In the genomic region with DNA sequence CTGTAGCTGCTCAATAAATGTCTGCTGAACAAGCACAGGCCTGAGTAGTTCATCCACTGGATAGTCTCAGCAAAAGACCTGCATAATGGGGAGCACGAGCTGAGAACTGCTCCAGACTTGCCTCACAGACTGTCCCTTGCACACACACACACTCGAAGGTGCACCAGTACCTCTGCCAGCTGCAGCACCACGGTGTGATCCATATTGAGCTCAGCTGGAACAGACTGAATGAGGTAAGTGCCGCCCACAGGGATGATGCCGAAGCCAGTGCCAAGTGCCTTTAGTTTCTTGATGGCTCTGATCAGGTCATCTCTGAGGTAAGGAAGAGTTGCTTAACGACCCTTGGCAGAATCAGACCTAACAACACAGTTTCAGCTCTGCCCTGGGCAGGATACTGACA, we compare ENCODE assay signal across 23 cellular contexts. TPM values are rescaled to one million over a fixed set of nuclear protein-coding genes. Genes with fewer than 3 reads are reported as not detected.
A peak's percentile ranks its signal among the peaks of the same experiment; 100 is the strongest.
DNase-seq lines count a peak whose midpoint lies in the region; ATAC-seq, FAIRE-seq and TF ChIP-seq lines count a peak whose summit lies in the region.
"Had no signal": no experiment of that assay in that cellular context is flagged by ENCODE, and none has a peak within 500 bp of the region (broad histone marks: within the 10 kb centered on the region; RNA-seq: fewer than 3 reads in every experiment).

No MANE protein-coding gene starts in this region.

- H3K4me2 ChIP-seq in HepG2 (ENCODE audit: low read depth, low read length) (no peak overlapping the region), GM23248 (ENCODE audit: unreplicated experiment) (no peak overlapping the region)
- H3K4me2 ChIP-seq: BLaER1 treated with 17β-estradiol and CSF1 and Interleukin-3, amounts not matched to agents 10 nM and 100 nM; neural progenitor cell had no signal

- BruUV-seq in HepG2 (replicated peaks; lab: Mats Ljungman, UMichigan) = no TSS peak

- TF ChIP-seq EP300 in HepG2 (IDR thresholded peaks at IDR 0.05; ENCODE audit: low read depth in 2 of 2, low read length in 2 of 2) (no peak), HepG2 (CRISPR knock-in tag; IDR thresholded peaks at IDR 0.05; ENCODE audit: borderline replicate concordance) (no peak)

- CTCF ChIA-PET in HepG2 (lab: Yijun Ruan, JAX; ENCODE audit: low intra/inter-chr PET ratio, low total read pairs) = no interaction called here

- no peak overlapping the region for H2AFZ ChIP-seq in HepG2 (ENCODE audit: low read length)
- no peak overlapping the region for H2AFZ ChIP-seq in GM23248
- H2AFZ ChIP-seq: neural progenitor cell had no signal

- H3F3A ChIP-seq in GM23248 (ENCODE audit: insufficient read depth) = peaks cover 66% of the 10 kb centered on the region

- POLR2A ChIA-PET in HepG2 (lab: Yijun Ruan, JAX) = interaction anchor here (0.7 to 2.0 kb wide), 8 partner anchors 11 to 96 kb away, joined by 3 to 11 read pairs (median 4); a partner anchor contains a TSS

- no peak overlapping the region for H3K4me3 Mint-ChIP-seq in T-helper 17 cell
- H3K4me3 Mint-ChIP-seq in stimulated activated memory B cell treated with anti-CD40 and anti-IgM and Interleukin-4, amounts not matched to agents 10 μg/mL and 1 μg/mL and 100 μg/mL, for 72 hours = no peak overlapping the region
- H3K4me3 Mint-ChIP-seq: neural progenitor cell had no signal

- DNase-seq in HepG2 (ENCODE audit: low spot score) (no peak), right lobe of liver (no peak), T-helper 17 cell (no peak), GM23248 (no peak), NCI-H2029 (lab: John Stamatoyannopoulos, UW) (no peak)
- DNase-seq: activated CD4-positive, alpha-beta T cell treated with anti-CD3 and anti-CD28 coated beads for 48 hours; body of pancreas; DND-41; IMR-90; mammary epithelial cell; NCI-H1105; NCI-H1930; NCI-H2227 treated with DMSO at 0.1 percent for 48 hours; NCI-H69 had no signal

- TF ChIP-seq POLR2A in HepG2 (IDR thresholded peaks at IDR 0.05; ENCODE audit: insufficient read depth in 1 of 2, low read depth in 2 of 2, low read length in 2 of 2) (peak in 1 of 2 experiments; percentile 44; a peak in 1 of 4 replicates), right lobe of liver (IDR thresholded peaks at IDR 0.05) (no peak)

- H3K9me3 Mint-ChIP-seq in stimulated activated memory B cell treated with anti-CD40 and anti-IgM and Interleukin-4, amounts not matched to agents 10 μg/mL and 1 μg/mL and 100 μg/mL, for 72 hours = no peaks in the 10 kb centered on the region
- H3K9me3 Mint-ChIP-seq: neural progenitor cell had no signal

- no peak overlapping the region for H3K9ac ChIP-seq in HepG2 (ENCODE audit: insufficient read depth, low read depth, low read length)
- no peak overlapping the region for H3K9ac ChIP-seq in GM23248
- H3K9ac ChIP-seq: BLaER1 treated with 17β-estradiol and CSF1 and Interleukin-3, amounts not matched to agents 10 nM and 100 nM; neural progenitor cell had no signal

- H4K20me1 ChIP-seq in HepG2 (ENCODE audit: insufficient read depth, low read length) = no peaks in the 10 kb centered on the region
- no peaks in the 10 kb centered on the region for H4K20me1 ChIP-seq in GM23248 (ENCODE audit: insufficient read depth)

- H3K4me1 ChIP-seq in HepG2 (ENCODE audit: insufficient read depth, low read length) (peaks cover 21% of the 10 kb centered on the region), right lobe of liver (no peaks in the 10 kb centered on the region), GM23248 (ENCODE audit: insufficient read depth) (no peaks in the 10 kb centered on the region)
- H3K4me1 ChIP-seq: body of pancreas, neural progenitor cell had no signal

- in situ Hi-C loops in HepG2 (cut with HindIII; ENCODE audit: extremely low pct_ligation_motif_present, low pct_unique_long_range_greater_than_20kb) (no loop called here), GM23248 (cut with MboI) (no loop called here)

- no peak for TF ChIP-seq RAD21 in HepG2 (CRISPR knock-in tag; IDR thresholded peaks at IDR 0.05)

- H3K9me2 ChIP-seq in GM23248 (ENCODE audit: insufficient read depth) = no peaks in the 10 kb centered on the region

- H3K4me3 ChIP-seq in HepG2 (replicated peaks in 1 of 3; ENCODE audit: insufficient read depth in 1 of 3, low read depth in 2 of 3, low read length in 3 of 3) (no peak overlapping the region), right lobe of liver (no peak overlapping the region), GM23248 (no peak overlapping the region)
- H3K4me3 ChIP-seq: BLaER1 treated with 17β-estradiol and CSF1 and Interleukin-3, amounts not matched to agents 10 nM and 100 nM; body of pancreas; neural progenitor cell; tibial nerve had no signal

- H3K9me3 ChIP-seq in HepG2 (ENCODE audit: low read length) (no peaks in the 10 kb centered on the region), right lobe of liver (no peaks in the 10 kb centered on the region), T-helper 17 cell (ENCODE audit: control insufficient read depth, low read length, poor library complexity, severe bottlenecking) (no peaks in the 10 kb centered on the region), GM23248 (ENCODE audit: low read depth) (no peaks in the 10 kb centered on the region)
- H3K9me3 ChIP-seq: BLaER1 treated with 17β-estradiol and CSF1 and Interleukin-3, amounts not matched to agents 10 nM and 100 nM; body of pancreas; tibial nerve had no signal

- peaks cover 7% of the 10 kb centered on the region for H3K4me1 Mint-ChIP-seq in T-helper 17 cell
- H3K4me1 Mint-ChIP-seq in stimulated activated memory B cell treated with anti-CD40 and anti-IgM and Interleukin-4, amounts not matched to agents 10 μg/mL and 1 μg/mL and 100 μg/mL, for 72 hours = peaks cover 10% of the 10 kb centered on the region
- H3K4me1 Mint-ChIP-seq: neural progenitor cell had no signal

- no peaks in the 10 kb centered on the region for H3K27me3 Mint-ChIP-seq in T-helper 17 cell
- no peaks in the 10 kb centered on the region for H3K27me3 Mint-ChIP-seq in stimulated activated memory B cell treated with anti-CD40 and anti-IgM and Interleukin-4, amounts not matched to agents 10 μg/mL and 1 μg/mL and 100 μg/mL, for 72 hours

- H3K27ac ChIP-seq in HepG2 (ENCODE audit: extremely low read length, insufficient read depth, low read length) (no peak overlapping the region), right lobe of liver (no peak overlapping the region), GM23248 (no peak overlapping the region)
- H3K27ac ChIP-seq: BLaER1 treated with 17β-estradiol and CSF1 and Interleukin-3, amounts not matched to agents 10 nM and 100 nM; body of pancreas; neural progenitor cell; tibial nerve; VCaP had no signal

- H3K27me3 ChIP-seq in HepG2 (ENCODE audit: control insufficient read depth in 1 of 2, insufficient read depth in 2 of 2, low read length in 2 of 2) (no peaks in the 10 kb centered on the region), right lobe of liver (no peaks in the 10 kb centered on the region), GM23248 (replicated peaks; ENCODE audit: insufficient read depth) (no peaks in the 10 kb centered on the region)
- H3K27me3 ChIP-seq: BLaER1 treated with 17β-estradiol and CSF1 and Interleukin-3, amounts not matched to agents 10 nM and 100 nM; body of pancreas; neural progenitor cell; tibial nerve had no signal

- intact Hi-C loops in HepG2 (cut with micrococcal nuclease; ENCODE audit: unreplicated experiment) = no loop called here
- intact Hi-C loops in right lobe of liver (cut with DNase I) = no loop called here

- TF ChIP-seq CTCF in HepG2 (CRISPR knock-in tag; IDR thresholded peaks at IDR 0.05) (no peak), right lobe of liver (IDR thresholded peaks at IDR 0.05) (no peak)

- 95% methylated on average over 6 of the region's 6 CpGs for WGBS in HepG2 (ENCODE audit: low lambda C conversion rate)
- no CpG with 5 or more reads among the region's 6 CpGs for WGBS in right lobe of liver (ENCODE audit: insufficient coverage, low coverage, low lambda C conversion rate, missing lambda C conversion rate)
- 79 to 97% methylated on average over 6 of the region's 6 CpGs for WGBS in GM23248 (ENCODE audit: low coverage in 1 of 2, low lambda C conversion rate in 2 of 2, missing lambda C conversion rate in 2 of 2), 2 experiments

- peaks cover 2% of the 10 kb centered on the region for H3K36me3 Mint-ChIP-seq in T-helper 17 cell (ENCODE audit: low read depth)
- H3K36me3 Mint-ChIP-seq in stimulated activated memory B cell treated with anti-CD40 and anti-IgM and Interleukin-4, amounts not matched to agents 10 μg/mL and 1 μg/mL and 100 μg/mL, for 72 hours = peaks cover 58% of the 10 kb centered on the region

- FAIRE-seq in HepG2 (lab: Jason Lieb, UNC) = no peak

- H3K79me2 ChIP-seq in HepG2 (ENCODE audit: insufficient read depth, low read length) = no peaks in the 10 kb centered on the region
- H3K79me2 ChIP-seq in GM23248 (ENCODE audit: insufficient read depth) = peaks cover 4% of the 10 kb centered on the region

- H3K36me3 ChIP-seq in HepG2 (replicated peaks in 1 of 2; ENCODE audit: control insufficient read depth in 1 of 2, insufficient read depth in 2 of 2, low read length in 2 of 2) (peaks cover 33 to 81% of the 10 kb centered on the region in 2 experiments), right lobe of liver (peaks cover 0 to 71% (median 20%) of the 10 kb centered on the region in 4 donors), GM23248 (ENCODE audit: low read depth) (peaks cover 73% of the 10 kb centered on the region)

- ATAC-seq in HepG2 = peak; percentile 6; the same call in 1 of the 3 replicates
- ATAC-seq in right lobe of liver = no peak
- ATAC-seq in T-helper 17 cell = no peak
- no peak for ATAC-seq in stimulated activated memory B cell treated with anti-CD40 and anti-IgM and Interleukin-4, amounts not matched to agents 10 μg/mL and 1 μg/mL and 100 μg/mL, for 72 hours
- ATAC-seq: body of pancreas, sciatic nerve had no signal

- peak overlapping the region; percentile 41 for H3K27ac Mint-ChIP-seq in T-helper 17 cell
- peak overlapping the region; percentile 27 for H3K27ac Mint-ChIP-seq in stimulated activated memory B cell treated with anti-CD40 and anti-IgM and Interleukin-4, amounts not matched to agents 10 μg/mL and 1 μg/mL and 100 μg/mL, for 72 hours

RNA-seq across cellular contexts. Expression of a gene that starts 11.6 kb away (rescaled TPM):
- total RNA-seq in HepG2 (2016; rRNA removed; fragmentation: Illumina TruSeq; extraction: Trizol) (152 and 153 TPM in 2 replicates), right lobe of liver (10 to 100 TPM; 35.8 to 62.9 (median 47.5) TPM), T-helper 17 cell (10 to 100 TPM; 53.8 to 70.6 TPM)
- 379 and 415 TPM in 2 replicates for total RNA-seq in HepG2 (2016; cell fraction: cytosol; rRNA removed; fragmentation: Illumina TruSeq; extraction: Trizol; ENCODE audit: low read depth)
- 132 and 156 TPM in 2 replicates for total RNA-seq in HepG2 (2016; cell fraction: insoluble cytoplasmic fraction; rRNA removed; fragmentation: Illumina TruSeq; extraction: Trizol)
- 389 and 390 TPM in 2 replicates for total RNA-seq in HepG2 (2016; cell fraction: membrane; rRNA removed; fragmentation: Illumina TruSeq; extraction: Trizol)
- 78.5 and 80.0 TPM in 2 replicates for total RNA-seq in HepG2 (2016; cell fraction: nucleus; rRNA removed; fragmentation: Illumina TruSeq; extraction: Trizol)
- polyA plus RNA-seq in HepG2 (2011; rRNA removed) (98.6 and 114 TPM in 2 replicates), GM23248 (2016; fragmentation: Nextera tagmentation; extraction: Ambion mirVana) (176 and 179 TPM in 2 replicates)
- polyA plus RNA-seq in HepG2 (2011; cell fraction: cytosol; rRNA removed) = 124 and 143 TPM in 2 replicates
- polyA plus RNA-seq in HepG2 (2011; cell fraction: nucleus; rRNA removed) = 64.9 and 71.3 TPM in 2 replicates
- 70.9 and 75.1 TPM in 2 replicates for polyA plus RNA-seq in HepG2 (2012)
- 660 and 736 TPM in 2 replicates for polyA plus RNA-seq in HepG2 (2016; cell fraction: cytosol; fragmentation: Illumina TruSeq; extraction: Trizol; ENCODE audit: low read depth)
- 201 and 220 TPM in 2 replicates for polyA plus RNA-seq in HepG2 (2016; cell fraction: insoluble cytoplasmic fraction; fragmentation: Illumina TruSeq; extraction: Trizol; ENCODE audit: low read depth)
- 492 and 571 TPM in 2 replicates for polyA plus RNA-seq in HepG2 (2016; cell fraction: membrane; fragmentation: Illumina TruSeq; extraction: Trizol; ENCODE audit: low read depth)
- polyA plus RNA-seq in HepG2 (2016; cell fraction: nucleus; fragmentation: Illumina TruSeq; extraction: Trizol; ENCODE audit: insufficient read depth, low read depth) = 195 and 196 TPM in 2 replicates
- 77.3 and 128 TPM in 2 replicates for polyA minus RNA-seq in HepG2 (2011; rRNA and poly(A)+ RNA removed; ENCODE audit: low replicate concordance)
- 24.9 and 39.6 TPM in 2 replicates for polyA minus RNA-seq in HepG2 (2011; cell fraction: cytosol; rRNA and poly(A)+ RNA removed)
- polyA minus RNA-seq in HepG2 (2011; cell fraction: nucleus; rRNA and poly(A)+ RNA removed) = 26.7 and 37.0 TPM in 2 replicates
- total RNA-seq in GM23248 (2014; rRNA removed; shearing (Covaris generic)) = 81.6 and 94.9 TPM in 2 replicates

RNA-seq across cellular contexts. Expression of a gene that starts 24.8 kb away (rescaled TPM):
- total RNA-seq in HepG2 (2016; rRNA removed; fragmentation: Illumina TruSeq; extraction: Trizol) (63.2 and 72.7 TPM in 2 replicates), right lobe of liver (10 to 100 TPM; 19.6 to 30.9 (median 26.3) TPM), T-helper 17 cell (10 to 100 TPM; 78.9 to 84.5 TPM)
- 6.5 and 8.6 TPM in 2 replicates for total RNA-seq in HepG2 (2016; cell fraction: cytosol; rRNA removed; fragmentation: Illumina TruSeq; extraction: Trizol; ENCODE audit: low read depth)
- total RNA-seq in HepG2 (2016; cell fraction: insoluble cytoplasmic fraction; rRNA removed; fragmentation: Illumina TruSeq; extraction: Trizol) = 64.4 and 70.7 TPM in 2 replicates
- 30.2 and 35.3 TPM in 2 replicates for total RNA-seq in HepG2 (2016; cell fraction: membrane; rRNA removed; fragmentation: Illumina TruSeq; extraction: Trizol)
- total RNA-seq in HepG2 (2016; cell fraction: nucleus; rRNA removed; fragmentation: Illumina TruSeq; extraction: Trizol) = 38.7 and 45.5 TPM in 2 replicates
- polyA plus RNA-seq in HepG2 (2011; rRNA removed) (114 and 122 TPM in 2 replicates), GM23248 (2016; fragmentation: Nextera tagmentation; extraction: Ambion mirVana) (80.4 and 85.6 TPM in 2 replicates)
- 89.4 and 105 TPM in 2 replicates for polyA plus RNA-seq in HepG2 (2011; cell fraction: cytosol; rRNA removed)
- polyA plus RNA-seq in HepG2 (2011; cell fraction: nucleus; rRNA removed) = 79.9 and 99.5 TPM in 2 replicates
- polyA plus RNA-seq in HepG2 (2012) = 66.2 and 67.5 TPM in 2 replicates
- 5.4 and 5.9 TPM in 2 replicates for polyA plus RNA-seq in HepG2 (2016; cell fraction: cytosol; fragmentation: Illumina TruSeq; extraction: Trizol; ENCODE audit: low read depth)
- 90.7 and 94.9 TPM in 2 replicates for polyA plus RNA-seq in HepG2 (2016; cell fraction: insoluble cytoplasmic fraction; fragmentation: Illumina TruSeq; extraction: Trizol; ENCODE audit: low read depth)
- polyA plus RNA-seq in HepG2 (2016; cell fraction: membrane; fragmentation: Illumina TruSeq; extraction: Trizol; ENCODE audit: low read depth) = 19.1 and 21.6 TPM in 2 replicates
- 66.3 and 76.8 TPM in 2 replicates for polyA plus RNA-seq in HepG2 (2016; cell fraction: nucleus; fragmentation: Illumina TruSeq; extraction: Trizol; ENCODE audit: insufficient read depth, low read depth)
- polyA minus RNA-seq in HepG2 (2011; rRNA and poly(A)+ RNA removed; ENCODE audit: low replicate concordance) = 157 and 173 TPM in 2 replicates
- polyA minus RNA-seq in HepG2 (2011; cell fraction: cytosol; rRNA and poly(A)+ RNA removed) = 69.7 and 82.5 TPM in 2 replicates
- 97.2 and 106 TPM in 2 replicates for polyA minus RNA-seq in HepG2 (2011; cell fraction: nucleus; rRNA and poly(A)+ RNA removed)
- 104 and 124 TPM in 2 replicates for total RNA-seq in GM23248 (2014; rRNA removed; shearing (Covaris generic))

RNA-seq across cellular contexts. Expression of a gene that starts 35.4 kb away (rescaled TPM):
- total RNA-seq in HepG2 (2016; rRNA removed; fragmentation: Illumina TruSeq; extraction: Trizol) (0.73 TPM in 1 of 2 replicates, not detected in the other), right lobe of liver (not detected), T-helper 17 cell (not detected)
- total RNA-seq in HepG2 (2016; cell fraction: cytosol; rRNA removed; fragmentation: Illumina TruSeq; extraction: Trizol; ENCODE audit: low read depth) = 0.71 and 1.1 TPM in 2 replicates
- 0.39 and 0.52 TPM in 2 replicates for total RNA-seq in HepG2 (2016; cell fraction: insoluble cytoplasmic fraction; rRNA removed; fragmentation: Illumina TruSeq; extraction: Trizol)
- 0.38 and 0.46 TPM in 2 replicates for total RNA-seq in HepG2 (2016; cell fraction: membrane; rRNA removed; fragmentation: Illumina TruSeq; extraction: Trizol)
- total RNA-seq in HepG2 (2016; cell fraction: nucleus; rRNA removed; fragmentation: Illumina TruSeq; extraction: Trizol) = not detected in 2 replicates
- polyA plus RNA-seq in HepG2 (2011; rRNA removed) (0.55 and 0.70 TPM in 2 replicates), GM23248 (2016; fragmentation: Nextera tagmentation; extraction: Ambion mirVana) (0.28 TPM in 1 of 2 replicates, not detected in the other)
- polyA plus RNA-seq in HepG2 (2011; cell fraction: cytosol; rRNA removed) = 0.20 TPM in 1 of 2 replicates, not detected in the other
- polyA plus RNA-seq in HepG2 (2011; cell fraction: nucleus; rRNA removed) = not detected in 2 replicates
- 0.56 TPM in 1 of 2 replicates, not detected in the other for polyA plus RNA-seq in HepG2 (2012)
- 1.2 and 2.0 TPM in 2 replicates for polyA plus RNA-seq in HepG2 (2016; cell fraction: cytosol; fragmentation: Illumina TruSeq; extraction: Trizol; ENCODE audit: low read depth)
- polyA plus RNA-seq in HepG2 (2016; cell fraction: insoluble cytoplasmic fraction; fragmentation: Illumina TruSeq; extraction: Trizol; ENCODE audit: low read depth) = 0.86 TPM in 1 of 2 replicates, not detected in the other
- 0.58 and 0.61 TPM in 2 replicates for polyA plus RNA-seq in HepG2 (2016; cell fraction: membrane; fragmentation: Illumina TruSeq; extraction: Trizol; ENCODE audit: low read depth)
- polyA plus RNA-seq in HepG2 (2016; cell fraction: nucleus; fragmentation: Illumina TruSeq; extraction: Trizol; ENCODE audit: insufficient read depth, low read depth) = not detected in 2 replicates
- polyA minus RNA-seq in HepG2 (2011; rRNA and poly(A)+ RNA removed; ENCODE audit: low replicate concordance) = not detected in 2 replicates
- not detected in 2 replicates for polyA minus RNA-seq in HepG2 (2011; cell fraction: cytosol; rRNA and poly(A)+ RNA removed)
- not detected in 2 replicates for polyA minus RNA-seq in HepG2 (2011; cell fraction: nucleus; rRNA and poly(A)+ RNA removed)
- not detected in 2 replicates for total RNA-seq in GM23248 (2014; rRNA removed; shearing (Covaris generic))
- total RNA-seq: body of pancreas; cerebellum; IMR-90; mammary epithelial cell; posterior vena cava; sciatic nerve; T-helper 2 cell treated with Interferon-gamma antibody and Interleukin-4, amounts not matched to agents 100 ng/mL and 5 ng/mL, for 36 hours; tibial nerve had no signal
- polyA plus RNA-seq: mammary epithelial cell had no signal

RNA-seq across cellular contexts. Expression of a gene that starts 40.4 kb away (rescaled TPM):
- 206 and 210 TPM in 2 replicates for total RNA-seq in HepG2 (2016; rRNA removed; fragmentation: Illumina TruSeq; extraction: Trizol)
- total RNA-seq in HepG2 (2016; cell fraction: cytosol; rRNA removed; fragmentation: Illumina TruSeq; extraction: Trizol; ENCODE audit: low read depth) = 62.6 and 97.0 TPM in 2 replicates
- total RNA-seq in HepG2 (2016; cell fraction: insoluble cytoplasmic fraction; rRNA removed; fragmentation: Illumina TruSeq; extraction: Trizol) = 216 and 223 TPM in 2 replicates
- 52.5 and 70.5 TPM in 2 replicates for total RNA-seq in HepG2 (2016; cell fraction: membrane; rRNA removed; fragmentation: Illumina TruSeq; extraction: Trizol)
- 83.0 and 89.8 TPM in 2 replicates for total RNA-seq in HepG2 (2016; cell fraction: nucleus; rRNA removed; fragmentation: Illumina TruSeq; extraction: Trizol)
- polyA plus RNA-seq in HepG2 (2011; rRNA removed) = 226 and 297 TPM in 2 replicates
- 441 and 585 TPM in 2 replicates for polyA plus RNA-seq in HepG2 (2011; cell fraction: cytosol; rRNA removed)
- 85.2 and 126 TPM in 2 replicates for polyA plus RNA-seq in HepG2 (2011; cell fraction: nucleus; rRNA removed)
- 78.7 and 166 TPM in 2 replicates for polyA plus RNA-seq in HepG2 (2012)
- polyA plus RNA-seq in HepG2 (2016; cell fraction: cytosol; fragmentation: Illumina TruSeq; extraction: Trizol; ENCODE audit: low read depth) = 101 and 126 TPM in 2 replicates
- 326 and 350 TPM in 2 replicates for polyA plus RNA-seq in HepG2 (2016; cell fraction: insoluble cytoplasmic fraction; fragmentation: Illumina TruSeq; extraction: Trizol; ENCODE audit: low read depth)
- polyA plus RNA-seq in HepG2 (2016; cell fraction: membrane; fragmentation: Illumina TruSeq; extraction: Trizol; ENCODE audit: low read depth) = 65.9 and 83.1 TPM in 2 replicates
- polyA plus RNA-seq in HepG2 (2016; cell fraction: nucleus; fragmentation: Illumina TruSeq; extraction: Trizol; ENCODE audit: insufficient read depth, low read depth) = 180 and 183 TPM in 2 replicates
- polyA minus RNA-seq in HepG2 (2011; rRNA and poly(A)+ RNA removed; ENCODE audit: low replicate concordance) = 197 and 524 TPM in 2 replicates
- polyA minus RNA-seq in HepG2 (2011; cell fraction: cytosol; rRNA and poly(A)+ RNA removed) = 36.3 and 46.5 TPM in 2 replicates
- polyA minus RNA-seq in HepG2 (2011; cell fraction: nucleus; rRNA and poly(A)+ RNA removed) = 22.3 and 29.0 TPM in 2 replicates
- total RNA-seq in right lobe of liver = 100 to 1,000 TPM in 2 of 6 experiments, 10 to 100 TPM in 4; 49.2 to 221 (median 57.9) TPM
- 10 to 100 TPM; 17.3 to 25.7 TPM for total RNA-seq in T-helper 17 cell
- total RNA-seq in GM23248 (2014; rRNA removed; shearing (Covaris generic)) = 85.7 and 108 TPM in 2 replicates
- 212 and 221 TPM in 2 replicates for polyA plus RNA-seq in GM23248 (2016; fragmentation: Nextera tagmentation; extraction: Ambion mirVana)
